Comparison of ENCODE assay signal across 24 cellular contexts in genomic region chr14:94203473-94204210, GRCh38. TPM values are rescaled to one million over a fixed set of nuclear protein-coding genes. Genes with fewer than 3 reads are reported as not detected.
DNase-seq lines count a peak whose midpoint lies in the region; ATAC-seq, FAIRE-seq and TF ChIP-seq lines count a peak whose summit lies in the region.
"Had no signal": no experiment of that assay in that cellular context is flagged by ENCODE, and none has a peak within 500 bp of the region (broad histone marks: within the 10 kb centered on the region; RNA-seq: fewer than 3 reads in every experiment).

No MANE protein-coding gene starts in this region.

- TF ChIP-seq CTCF in RWPE2 (IDR thresholded peaks at IDR 0.05; ENCODE audit: poor library complexity, severe bottlenecking): no peak
- TF ChIP-seq CTCF in bronchial epithelial cell (IDR thresholded peaks at IDR 0.05; ENCODE audit: insufficient read depth, low read length, severe bottlenecking): no peak

- H3K36me3 ChIP-seq in RWPE2 (ENCODE audit: low read depth): no peaks in the 10 kb centered on the region
- H3K36me3 ChIP-seq in bronchial epithelial cell (ENCODE audit: control insufficient read depth, insufficient read depth, low read length): no peaks in the 10 kb centered on the region
- H3K36me3 ChIP-seq in neuron (ENCODE audit: insufficient read depth, low read length): no peaks in the 10 kb centered on the region
- H3K36me3 ChIP-seq: BLaER1 treated with 17β-estradiol and CSF1 and Interleukin-3, amounts not matched to agents 10 nM and 100 nM; Peyer's patch had no signal

- H3K27ac ChIP-seq in RWPE2 (ENCODE audit: poor library complexity, severe bottlenecking): no peak overlapping the region
- H3K27ac ChIP-seq: BLaER1 treated with 17β-estradiol and CSF1 and Interleukin-3, amounts not matched to agents 10 nM and 100 nM; HL-60; Peyer's patch; SK-N-MC had no signal

- H3K4me1 ChIP-seq in RWPE2 (ENCODE audit: insufficient read depth, poor library complexity, severe bottlenecking) (peaks cover 10% of the 10 kb centered on the region), neuron (ENCODE audit: insufficient read depth, low read length) (peaks cover 9% of the 10 kb centered on the region)
- H3K4me1 ChIP-seq: BLaER1 treated with 17β-estradiol and CSF1 and Interleukin-3, amounts not matched to agents 10 nM and 100 nM; Peyer's patch had no signal

- DNase-seq in RWPE2 (ENCODE audit: low spot score) (no peak), bronchial epithelial cell (ENCODE audit: low read depth) (peak; percentile 31), fibroblast of peridontal ligament (ENCODE audit: extremely low read depth) (peak; percentile 18), NCI-H2227 treated with DMSO at 0.1 percent for 48 hours (lab: John Stamatoyannopoulos, UW) (no peak), erythroblast (lab: John Stamatoyannopoulos, UW) (no peak), globus pallidus (ENCODE audit: low spot score) (no peak)
- DNase-seq: AML-193; CD4-positive, alpha-beta T cell; DMS53; NCI-H1048; NCI-H1417; NCI-H1694; NCI-H2029 treated with DMSO at 0.1 percent for 48 hours; OCI-M1; Peyer's patch; SIG-M5 had no signal

- peak overlapping the region; percentile 26 for H2AFZ ChIP-seq in neuron (ENCODE audit: low read depth, low read length)

- ATAC-seq in RWPE2 (ENCODE audit: low read depth) (0 out of 3 replicates have a peak, but pooled peaks have one; percentile 36), HG03378 (IDR thresholded peaks at IDR 0.05; ENCODE audit: unreplicated experiment) (no peak)

- no peaks in the 10 kb centered on the region for H3K9me3 ChIP-seq in RWPE2 (ENCODE audit: severe bottlenecking)
- H3K9me3 ChIP-seq in neuron (ENCODE audit: low read length): no peaks in the 10 kb centered on the region
- H3K9me3 ChIP-seq: Peyer's patch had no signal

- no peak for FAIRE-seq in bronchial epithelial cell (lab: Jason Lieb, UNC)
- FAIRE-seq: A204.1, G401.6, H54 had no signal

- no peaks in the 10 kb centered on the region for H3K27me3 ChIP-seq in RWPE2 (ENCODE audit: insufficient read depth, poor library complexity, severe bottlenecking)
- no peaks in the 10 kb centered on the region for H3K27me3 ChIP-seq in bronchial epithelial cell (ENCODE audit: control insufficient read depth, insufficient read depth, low read length)
- no peaks in the 10 kb centered on the region for H3K27me3 ChIP-seq in neuron (ENCODE audit: insufficient read depth, low read length)
- H3K27me3 ChIP-seq: BLaER1 treated with 17β-estradiol and CSF1 and Interleukin-3, amounts not matched to agents 10 nM and 100 nM; Peyer's patch had no signal

- no peak overlapping the region for H3K4me3 ChIP-seq in RWPE2 (ENCODE audit: severe bottlenecking)
- no peak overlapping the region for H3K4me3 ChIP-seq in bronchial epithelial cell (ENCODE audit: low read depth, low read length)
- H3K4me3 ChIP-seq in neuron (ENCODE audit: low read length): no peak overlapping the region
- H3K4me3 ChIP-seq: BLaER1 treated with 17β-estradiol and CSF1 and Interleukin-3, amounts not matched to agents 10 nM and 100 nM; Peyer's patch; SK-N-MC had no signal

- no peak for TF ChIP-seq POLR2A in erythroblast (IDR thresholded peaks at IDR 0.05; ENCODE audit: low read length)

RNA-seq across cellular contexts. Expression of gene PPP4R4, which starts 29.5 kb away (rescaled TPM):
- total RNA-seq in bronchial epithelial cell: 14.0 and 23.8 TPM in 2 replicates

Comparison
In these comparisons a context has a peak if more than half of its experiments do, and no peak if none do; other contexts are left out.
1. DNase-seq: peak in bronchial epithelial cell (single experiment) and fibroblast of peridontal ligament (single experiment); none in RWPE2 (single experiment), NCI-H2227 treated with DMSO at 0.1 percent for 48 hours (single experiment), erythroblast (0 of 2) and globus pallidus (single experiment).